In genomic region chr2:228410051-228410450, GRCh38 we compare ENCODE assay signal across 9 cellular contexts.
"Had no signal": no experiment of that assay in that cellular context is flagged by ENCODE, and none has a peak within 500 bp of the region (broad histone marks: within the 10 kb centered on the region; RNA-seq: fewer than 3 reads in every experiment).

No MANE protein-coding gene starts in this region.

- H3K27ac ChIP-seq: GM23248 had no signal

- H3K9me3 Mint-ChIP-seq: GM23338, HFFc6 had no signal

- H3K9ac ChIP-seq: GM23248 had no signal

- DNase-seq: GM23248, GOT3, H7, H9, HCEC 1CT, HFFc6 had no signal

- H3K9me3 ChIP-seq: HAP-1 had no signal

- H3K4me1 ChIP-seq: HAP-1 had no signal

- H2AFZ ChIP-seq: GM23248, GM23338 had no signal

- H3K27ac Mint-ChIP-seq: GM23338, H9, HFFc6 had no signal

- H3K4me2 ChIP-seq: GM23338 had no signal

- H3K36me3 ChIP-seq: HAP-1 had no signal

- H3K4me1 Mint-ChIP-seq: GM23338, H9 had no signal

- ATAC-seq: GM23338, HCT116 had no signal

- H3K4me3 ChIP-seq: GM23248, GM23338, HAP-1 had no signal

- H3K4me3 Mint-ChIP-seq: GM23338, H9, HFFc6 had no signal
